In the genomic region with DNA sequence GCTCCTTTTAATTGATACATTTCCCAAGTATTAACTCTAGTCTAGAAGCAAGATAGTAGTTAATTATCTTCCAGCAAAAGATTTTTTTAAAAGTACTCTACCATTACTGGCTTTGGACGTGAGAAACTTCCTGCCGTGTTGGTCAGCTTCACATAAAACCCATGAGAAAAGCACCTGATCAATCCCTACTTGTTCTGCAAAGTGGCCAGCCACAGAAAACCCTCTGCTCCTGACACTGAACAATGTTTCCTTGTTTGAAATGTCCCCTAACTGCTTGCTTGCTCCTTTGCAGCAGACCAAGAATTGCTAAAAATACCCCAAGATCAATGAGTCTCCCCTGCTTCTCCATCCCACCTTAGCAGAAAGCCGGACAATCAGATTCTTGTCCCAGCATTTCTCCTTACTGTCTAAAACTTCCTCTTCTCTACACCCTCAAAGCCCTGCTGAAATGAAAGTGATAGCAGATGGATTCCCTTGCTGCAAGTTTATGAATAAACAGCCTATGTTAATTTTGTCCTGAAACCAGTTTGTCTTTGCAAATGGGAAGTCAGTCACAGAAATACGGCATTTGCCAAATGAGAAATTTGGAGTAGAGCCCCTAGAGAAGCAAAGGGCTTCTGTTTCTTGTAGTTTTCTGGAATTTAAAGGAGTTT, we compare ENCODE assay signal across 10 cellular contexts.
A peak's percentile ranks its signal among the peaks of the same experiment; 100 is the strongest.
DNase-seq lines count a peak whose midpoint lies in the region; ATAC-seq and TF ChIP-seq lines count a peak whose summit lies in the region.
"Had no signal": no experiment of that assay in that cellular context is flagged by ENCODE, and none has a peak within 500 bp of the region (broad histone marks: within the 10 kb centered on the region; RNA-seq: fewer than 3 reads in every experiment).

No MANE protein-coding gene starts in this region.

- H3K4me3 ChIP-seq in fibroblast of the aortic adventitia (ENCODE audit: low read depth, low read length), result no peak overlapping the region
- H3K4me3 ChIP-seq: lower lobe of right lung had no signal

- no peak for TF ChIP-seq CTCF in fibroblast of the aortic adventitia (IDR thresholded peaks at IDR 0.05; ENCODE audit: insufficient read depth, low read length)

- DNase-seq in COLO829 (ENCODE audit: low spot score), result peak; percentile 21
- DNase-seq in fibroblast of the aortic adventitia (ENCODE audit: low read depth), result peak; percentile 3
- DNase-seq in ACHN, result no peak
- DNase-seq in NCI-H82 treated with DMSO at 0.1 percent for 48 hours (lab: John Stamatoyannopoulos, UW; ENCODE audit: unreplicated experiment), result no peak
- DNase-seq in HPDE6-E6E7 (ENCODE audit: extremely low spot score), result no peak
- DNase-seq in OCI-M2 (lab: John Stamatoyannopoulos, UW; ENCODE audit: unreplicated experiment), result no peak
- DNase-seq: lower lobe of right lung, NCI-H146 had no signal

- ATAC-seq in GM19452 (IDR thresholded peaks at IDR 0.05; ENCODE audit: unreplicated experiment) (peak; percentile 87), HG03159 (IDR thresholded peaks at IDR 0.05; ENCODE audit: unreplicated experiment) (peak; percentile 78)

- in situ Hi-C loops in ACHN (cut with HindIII; ENCODE audit: low pct_ligation_motif_present, low pct_unique_long_range_greater_than_20kb, low sequenced_read_pairs), result no loop called here

Comparison
In these comparisons a context has a peak if more than half of its experiments do, and no peak if none do; other contexts are left out.
1. DNase-seq: peak in COLO829 (single experiment) and fibroblast of the aortic adventitia (single experiment); none in ACHN (single experiment), NCI-H82 treated with DMSO at 0.1 percent for 48 hours (single experiment), HPDE6-E6E7 (single experiment) and OCI-M2 (single experiment).